8 cellular contexts compared by ENCODE assay signal in the genomic region with DNA sequence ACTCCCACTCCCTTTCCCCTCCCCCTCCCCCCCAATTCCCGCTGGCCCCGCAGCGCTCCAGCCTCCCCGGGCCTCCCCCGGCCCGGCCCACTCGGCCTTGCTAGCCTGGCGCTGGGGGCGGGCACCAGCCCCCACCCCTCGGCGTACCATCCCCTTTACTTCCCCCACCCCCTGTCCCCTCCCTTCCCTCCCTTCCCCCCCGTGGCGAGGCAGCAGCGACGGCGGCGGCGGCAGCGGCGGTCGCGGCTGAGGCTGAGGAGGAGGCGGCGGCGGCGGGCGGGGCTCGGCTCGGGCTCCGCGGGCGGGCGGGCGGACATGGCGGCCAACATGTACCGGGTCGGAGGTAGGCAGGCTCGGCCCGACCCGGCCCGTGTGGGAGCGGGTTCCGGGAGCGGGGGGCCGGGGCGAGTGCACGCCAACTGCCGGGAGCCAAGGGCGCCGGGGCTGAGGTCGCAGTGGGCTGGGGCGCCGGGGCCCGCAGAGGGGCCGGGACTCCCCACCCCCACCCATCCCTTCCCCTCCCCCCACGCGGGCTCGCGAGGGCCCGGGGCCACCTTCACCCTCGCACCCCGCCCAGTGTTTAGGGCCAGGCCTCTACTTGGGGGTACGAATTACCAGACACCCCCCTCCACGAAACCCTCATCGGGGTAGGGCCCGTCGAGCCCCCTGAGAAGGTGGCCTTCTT. TPM values are rescaled to one million over a fixed set of nuclear protein-coding genes. Genes with fewer than 3 reads are reported as not detected.
DNase-seq lines count a peak whose midpoint lies in the region; ATAC-seq and TF ChIP-seq lines count a peak whose summit lies in the region.

A gene (plus strand): TSS at position 202 of the 685 bp plus-strand sequence. CDS start 114 bp downstream, at position 316.

- TF ChIP-seq CTCF in epithelial cell of proximal tubule (conservative IDR thresholded peaks at IDR 0.05; ENCODE audit: low read depth, low read length) = no peak

- no peaks in the 10 kb centered on the region for H3K27me3 ChIP-seq in muscle layer of duodenum (ENCODE audit: low read depth, low read length)

- H3K36me3 ChIP-seq in muscle layer of duodenum (ENCODE audit: control insufficient read depth in 1 of 2, insufficient read depth in 2 of 2, low read length in 2 of 2) = peaks cover 0 to 7% of the 10 kb centered on the region in 2 donors

- no peak for ATAC-seq in HG03520 (IDR thresholded peaks at IDR 0.05; ENCODE audit: unreplicated experiment)

- peak within 1 kb of the TSS; percentile 83 for H3K4me3 ChIP-seq in epithelial cell of proximal tubule (ENCODE audit: low read depth, low read length)
- H3K4me3 ChIP-seq in muscle layer of duodenum (ENCODE audit: low read depth in 1 of 2, low read length in 2 of 2) = peak within 1 kb of the TSS; percentile 69 to 70

- H3K9me3 ChIP-seq in muscle layer of duodenum (ENCODE audit: control insufficient read depth in 1 of 2, low read length in 2 of 2) = no peaks in the 10 kb centered on the region

- H3K4me1 ChIP-seq in muscle layer of duodenum (ENCODE audit: control insufficient read depth in 1 of 2, insufficient read depth in 2 of 2, low read length in 2 of 2) = peaks cover 12 to 29% of the 10 kb centered on the region in 2 donors

- DNase-seq in CMK (ENCODE audit: low read depth) (peak; percentile 9), GOT3 (lab: John Stamatoyannopoulos, UW) (peak; percentile 10), NCI-H2227 treated with DMSO at 0.1 percent for 48 hours (lab: John Stamatoyannopoulos, UW) (peak; percentile 47), activated T-cell treated with anti-CD3 and anti-CD28 coated beads for 1 hour (ENCODE audit: low read depth) (peak; percentile 56), epithelial cell of proximal tubule (ENCODE audit: low read depth) (no peak)
- DNase-seq in stimulated activated CD8-positive, alpha-beta memory T cell treated with anti-CD3 and anti-CD28 coated beads, Interleukin-4, amount 100 ng/mL, for 48 hours = peak; percentile 74

- peak within 1 kb of the TSS; percentile 65 for H3K27ac ChIP-seq in muscle layer of duodenum (ENCODE audit: low read length)

RNA-seq across cellular contexts. Expression of the gene that starts here (rescaled TPM):
- 17.8 and 20.6 TPM in 2 replicates for total RNA-seq in epithelial cell of proximal tubule
